8 cellular contexts compared by ENCODE assay signal in the genomic region with DNA sequence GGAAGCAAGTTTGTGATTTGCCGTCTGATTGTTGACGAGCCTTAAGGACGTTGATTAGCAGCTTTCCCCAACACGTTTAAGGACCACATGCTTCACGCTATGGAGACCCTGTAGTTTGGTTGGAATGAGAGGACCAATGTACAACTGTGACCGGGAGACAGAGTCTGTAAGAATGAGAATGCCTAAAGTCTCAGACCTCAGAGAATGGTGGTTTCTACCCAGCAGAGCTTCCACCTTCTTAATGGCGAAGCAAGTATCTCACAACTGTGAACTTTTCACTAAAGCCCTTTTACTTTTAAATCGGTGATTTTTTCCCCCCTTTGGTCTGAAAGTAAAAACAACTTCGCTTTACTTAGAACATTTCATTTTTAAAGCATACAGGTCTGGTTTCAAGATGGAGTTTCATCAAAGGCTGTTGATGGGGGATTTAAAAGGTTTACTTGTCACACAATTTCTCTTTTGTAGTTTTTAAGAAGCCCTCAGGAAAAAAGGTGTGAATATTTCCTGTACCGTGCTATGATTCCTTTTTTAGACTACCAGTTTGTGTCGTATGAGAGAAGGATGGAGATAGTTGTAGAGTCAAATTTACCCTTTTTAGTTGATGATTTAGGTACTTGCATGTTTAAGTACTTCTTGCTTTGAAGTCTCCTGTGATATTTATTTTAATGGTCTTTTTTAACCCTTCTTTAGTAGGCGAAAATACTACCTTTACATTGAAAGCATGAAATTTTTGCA.
DNase-seq lines count a peak whose midpoint lies in the region; ATAC-seq, FAIRE-seq and TF ChIP-seq lines count a peak whose summit lies in the region.

No MANE protein-coding gene starts in this region.

- no peak for TF ChIP-seq CTCF in WERI-Rb-1 (IDR thresholded peaks at IDR 0.05; ENCODE audit: low read depth, low read length)

- H3K4me1 ChIP-seq in iPS-15b (ENCODE audit: control insufficient read depth, insufficient read depth, low read length) = peaks cover 16% of the 10 kb centered on the region

- DNase-seq in NCI-H2227 (lab: John Stamatoyannopoulos, UW; ENCODE audit: unreplicated experiment) (peak; percentile 36), NCI-H2227 treated with DMSO at 0.1 percent for 48 hours (lab: John Stamatoyannopoulos, UW) (no peak), WERI-Rb-1 (no peak), GF-D8 (lab: John Stamatoyannopoulos, UW) (no peak), D341Med (ENCODE audit: low spot score) (no peak), HTR-8/SVneo (ENCODE audit: insufficient read length, low spot score) (no peak)
- no peak for DNase-seq in stimulated activated naive B cell treated with anti-CD40 and anti-IgM and Interleukin-4, amounts not matched to agents 10 μg/mL and 1 μg/mL and 100 μg/mL, for 72 hours

- H3K27me3 Mint-ChIP-seq in stimulated activated naive B cell treated with anti-CD40 and anti-IgM and Interleukin-4, amounts not matched to agents 10 μg/mL and 1 μg/mL and 100 μg/mL, for 72 hours = no peaks in the 10 kb centered on the region

- no peak overlapping the region for H3K27ac ChIP-seq in WERI-Rb-1

- peaks cover 10 to 20% of the 10 kb centered on the region in 2 donors for H3K36me3 Mint-ChIP-seq in stimulated activated naive B cell treated with anti-CD40 and anti-IgM and Interleukin-4, amounts not matched to agents 10 μg/mL and 1 μg/mL and 100 μg/mL, for 72 hours

- peaks cover 58 to 75% of the 10 kb centered on the region in 2 donors for H3K4me1 Mint-ChIP-seq in stimulated activated naive B cell treated with anti-CD40 and anti-IgM and Interleukin-4, amounts not matched to agents 10 μg/mL and 1 μg/mL and 100 μg/mL, for 72 hours

- H3K36me3 ChIP-seq in WERI-Rb-1 (0 out of 2 replicates have a peak, but pooled peaks cover 3% of the 10 kb centered on the region), iPS-15b (ENCODE audit: control insufficient read depth, insufficient read depth, low read length) (no peaks in the 10 kb centered on the region)

- H3K4me3 ChIP-seq in WERI-Rb-1 (ENCODE audit: low read depth, low read length) (peak overlapping the region; percentile 76), iPS-15b (ENCODE audit: low read depth, low read length) (peak overlapping the region; percentile 65)

- H3K4me3 Mint-ChIP-seq in stimulated activated naive B cell treated with anti-CD40 and anti-IgM and Interleukin-4, amounts not matched to agents 10 μg/mL and 1 μg/mL and 100 μg/mL, for 72 hours = peak overlapping the region; percentile 91 to 95

- peak overlapping the region; percentile 63 for H3K27ac Mint-ChIP-seq in stimulated activated naive B cell treated with anti-CD40 and anti-IgM and Interleukin-4, amounts not matched to agents 10 μg/mL and 1 μg/mL and 100 μg/mL, for 72 hours

- no peak for ATAC-seq in stimulated activated naive B cell treated with anti-CD40 and anti-IgM and Interleukin-4, amounts not matched to agents 10 μg/mL and 1 μg/mL and 100 μg/mL, for 72 hours (replicated peaks)

- H3K27me3 ChIP-seq in WERI-Rb-1 (ENCODE audit: insufficient read depth, low read depth, severe bottlenecking) (no peaks in the 10 kb centered on the region), iPS-15b (ENCODE audit: control insufficient read depth, insufficient read depth, low read length) (peaks cover 31% of the 10 kb centered on the region)

- H3K9ac ChIP-seq in iPS-15b (ENCODE audit: low read depth, low read length) = no peak overlapping the region

- no peaks in the 10 kb centered on the region for H3K9me3 ChIP-seq in WERI-Rb-1 (ENCODE audit: severe bottlenecking)
- no peaks in the 10 kb centered on the region for H3K9me3 ChIP-seq in iPS-15b (ENCODE audit: control insufficient read depth, insufficient read depth, low read length)

- H3K9me3 Mint-ChIP-seq in stimulated activated naive B cell treated with anti-CD40 and anti-IgM and Interleukin-4, amounts not matched to agents 10 μg/mL and 1 μg/mL and 100 μg/mL, for 72 hours = no peaks in the 10 kb centered on the region

- no peak for FAIRE-seq in HTR-8/SVneo (lab: Jason Lieb, UNC)
